In the genomic region with DNA sequence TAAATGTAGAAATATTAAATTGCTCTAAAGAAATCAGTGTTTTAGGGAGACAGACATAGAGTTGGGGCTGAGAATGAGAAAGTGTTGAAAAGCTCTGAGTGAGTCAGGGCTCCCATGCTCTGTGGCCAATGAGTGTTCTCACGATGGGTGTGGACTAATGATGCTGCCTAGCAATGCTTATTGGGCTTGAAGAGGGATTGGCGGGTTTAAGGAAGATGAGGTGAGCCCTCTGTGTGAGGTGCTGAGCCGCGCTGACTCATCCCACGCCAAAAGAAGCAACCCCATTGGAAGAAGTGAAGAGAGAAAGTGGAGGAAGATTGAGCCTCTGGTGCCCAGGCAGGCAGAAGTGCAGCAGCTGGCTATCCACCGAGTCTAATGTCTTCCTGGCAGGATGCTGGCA, we compare ENCODE assay signal across 27 cellular contexts.
DNase-seq lines count a peak whose midpoint lies in the region; ATAC-seq and TF ChIP-seq lines count a peak whose summit lies in the region.
"Had no signal": no experiment of that assay in that cellular context is flagged by ENCODE, and none has a peak within 500 bp of the region (broad histone marks: within the 10 kb centered on the region; RNA-seq: fewer than 3 reads in every experiment).

No MANE protein-coding gene starts in this region.

- H3K27me3 Mint-ChIP-seq in GM23338 (ENCODE audit: insufficient read depth, low read depth, poor library complexity): no peaks in the 10 kb centered on the region
- peaks cover 10% of the 10 kb centered on the region for H3K27me3 Mint-ChIP-seq in osteocyte (ENCODE audit: unreplicated experiment)

- no peaks in the 10 kb centered on the region for H4K20me1 ChIP-seq in GM23338 (replicated peaks; ENCODE audit: insufficient read depth)

- intact Hi-C loops in heart right ventricle (cut with DNase I): no loop called here

- no peaks in the 10 kb centered on the region for H3K9me2 ChIP-seq in GM23338 (ENCODE audit: insufficient read depth)

- H3K4me3 ChIP-seq in GM23338 (no peak overlapping the region), epithelial cell of esophagus (ENCODE audit: low read length) (no peak overlapping the region), skeletal muscle satellite cell (ENCODE audit: low read length) (no peak overlapping the region), heart right ventricle (no peak overlapping the region)
- H3K4me3 ChIP-seq: ascending aorta, ovary, smooth muscle cell, transverse colon had no signal

- H3K27ac Mint-ChIP-seq in GM23338 (no peak overlapping the region), osteocyte (ENCODE audit: unreplicated experiment) (no peak overlapping the region)
- H3K27ac Mint-ChIP-seq: activated CD8-positive, alpha-beta T cell treated with anti-CD3 and anti-CD28 coated beads for 36 hours; activated naive CD8-positive, alpha-beta T cell treated with anti-CD3 and anti-CD28 coated beads for 36 hours; nephron; T-cell had no signal

- WGBS in heart right ventricle, 2 donors: 91 to 94% methylated on average over 6 of the region's 6 CpGs

- H3K9me3 ChIP-seq in skeletal muscle satellite cell (replicated peaks; ENCODE audit: low read length) (no peaks in the 10 kb centered on the region), heart right ventricle (no peaks in the 10 kb centered on the region)
- H3K9me3 ChIP-seq: ascending aorta, ovary, transverse colon had no signal

- H3K4me1 Mint-ChIP-seq in GM23338: no peaks in the 10 kb centered on the region
- H3K4me1 Mint-ChIP-seq in osteocyte (ENCODE audit: unreplicated experiment): no peaks in the 10 kb centered on the region
- H3K4me1 Mint-ChIP-seq: nephron, T-cell had no signal

- H3K27me3 ChIP-seq in GM23338 (ENCODE audit: insufficient read depth) (no peaks in the 10 kb centered on the region), skeletal muscle satellite cell (ENCODE audit: control insufficient read depth, insufficient read depth, low read length) (no peaks in the 10 kb centered on the region), heart right ventricle (no peaks in the 10 kb centered on the region)
- H3K27me3 ChIP-seq: ascending aorta, ovary, transverse colon had no signal

- H3K9me3 Mint-ChIP-seq in GM23338 (no peaks in the 10 kb centered on the region), osteocyte (ENCODE audit: unreplicated experiment) (no peaks in the 10 kb centered on the region)
- H3K9me3 Mint-ChIP-seq: activated CD8-positive, alpha-beta T cell treated with anti-CD3 and anti-CD28 coated beads for 36 hours; activated naive CD8-positive, alpha-beta T cell treated with anti-CD3 and anti-CD28 coated beads for 36 hours; nephron had no signal

- H3K27ac ChIP-seq in GM23338 (ENCODE audit: low read depth): no peak overlapping the region
- no peak overlapping the region for H3K27ac ChIP-seq in heart right ventricle
- H3K27ac ChIP-seq: ascending aorta, ovary, transverse colon had no signal

- DNase-seq in GM23338 (ENCODE audit: low spot score) (no peak), NCI-H2227 treated with DMSO at 0.1 percent for 48 hours (lab: John Stamatoyannopoulos, UW) (peak; percentile 62), epithelial cell of esophagus (ENCODE audit: low read depth) (peak; percentile 9), heart right ventricle (no peak), Ammon's horn (ENCODE audit: low spot score) (no peak), osteocyte (ENCODE audit: extremely low spot score, unreplicated experiment) (no peak)
- DNase-seq: activated CD8-positive, alpha-beta T cell treated with anti-CD3 and anti-CD28 coated beads for 36 hours; activated naive CD8-positive, alpha-beta T cell treated with anti-CD3 and anti-CD28 coated beads for 36 hours; Calu3; caudate nucleus; dermis blood vessel endothelial cell; DMS79 treated with DMSO at 0.1 percent for 48 hours; islet precursor cell; left ventricle myocardium superior; NCI-H1105; NCI-H187 treated with DMSO at 0.1 percent for 48 hours; NCI-H526 treated with DMSO at 0.1 percent for 48 hours; ovary; retina; RPMI8226; stimulated activated CD4-positive, alpha-beta T cell treated with anti-CD3 and anti-CD28 coated beads, Interleukin-1b, Interleukin-23, amount 100 ng/mL, for 48 hours; T-cell; transverse colon had no signal

- ATAC-seq in GM23338 (no peak), heart right ventricle (no peak)
- ATAC-seq: activated CD8-positive, alpha-beta T cell treated with anti-CD3 and anti-CD28 coated beads for 36 hours; left ventricle myocardium superior; T-cell had no signal

- no peak overlapping the region for H3K9ac ChIP-seq in skeletal muscle satellite cell (ENCODE audit: low read depth, low read length)

- no peak overlapping the region for H3K4me2 ChIP-seq in GM23338
- peak overlapping the region; percentile 27 for H3K4me2 ChIP-seq in skeletal muscle satellite cell (ENCODE audit: low read length)

- no peak for TF ChIP-seq CTCF in GM23338 (conservative IDR thresholded peaks at IDR 0.05; ENCODE audit: low read depth in 2 of 2)
- no peak for TF ChIP-seq CTCF in epithelial cell of esophagus (IDR thresholded peaks at IDR 0.05; ENCODE audit: insufficient read depth, low read depth, low read length, missing control alignments)
- TF ChIP-seq CTCF in heart right ventricle (IDR thresholded peaks at IDR 0.05): no peak
- no peak for TF ChIP-seq CTCF in osteocyte (IDR thresholded peaks at IDR 0.05)

- H3F3A ChIP-seq in GM23338 (replicated peaks; ENCODE audit: low read depth): no peaks in the 10 kb centered on the region

- H3K36me3 Mint-ChIP-seq in GM23338 (ENCODE audit: low read depth): no peaks in the 10 kb centered on the region
- no peaks in the 10 kb centered on the region for H3K36me3 Mint-ChIP-seq in osteocyte (ENCODE audit: unreplicated experiment)
- H3K36me3 Mint-ChIP-seq: activated naive CD8-positive, alpha-beta T cell treated with anti-CD3 and anti-CD28 coated beads for 36 hours; T-cell had no signal

- H3K4me3 Mint-ChIP-seq in GM23338 (no peak overlapping the region), osteocyte (ENCODE audit: unreplicated experiment) (no peak overlapping the region)
- H3K4me3 Mint-ChIP-seq: activated CD8-positive, alpha-beta T cell treated with anti-CD3 and anti-CD28 coated beads for 36 hours; activated naive CD8-positive, alpha-beta T cell treated with anti-CD3 and anti-CD28 coated beads for 36 hours; nephron; T-cell had no signal

- no peaks in the 10 kb centered on the region for H3K79me2 ChIP-seq in GM23338 (replicated peaks; ENCODE audit: insufficient read depth)

- H3K4me1 ChIP-seq in GM23338 (ENCODE audit: insufficient read depth): no peaks in the 10 kb centered on the region
- no peaks in the 10 kb centered on the region for H3K4me1 ChIP-seq in skeletal muscle satellite cell (ENCODE audit: control insufficient read depth, insufficient read depth, low read length)
- H3K4me1 ChIP-seq in heart right ventricle: peaks cover 0 to 4% (median 0%) of the 10 kb centered on the region in 9 donors
- H3K4me1 ChIP-seq: ascending aorta, transverse colon had no signal

- H3K36me3 ChIP-seq in GM23338 (ENCODE audit: insufficient read depth) (no peaks in the 10 kb centered on the region), skeletal muscle satellite cell (ENCODE audit: insufficient read depth, low read length) (no peaks in the 10 kb centered on the region), heart right ventricle (no peaks in the 10 kb centered on the region)
- H3K36me3 ChIP-seq: ascending aorta, ovary, transverse colon had no signal

- peak overlapping the region; percentile 64; the same call in 1 of the 2 replicates for H2AFZ ChIP-seq in GM23338

TF ChIP-seq in GM23338, 12 proteins besides CTCF, POLR2A, EP300 and RAD21 (continues in another document):
- TF ChIP-seq, protein P1, sequence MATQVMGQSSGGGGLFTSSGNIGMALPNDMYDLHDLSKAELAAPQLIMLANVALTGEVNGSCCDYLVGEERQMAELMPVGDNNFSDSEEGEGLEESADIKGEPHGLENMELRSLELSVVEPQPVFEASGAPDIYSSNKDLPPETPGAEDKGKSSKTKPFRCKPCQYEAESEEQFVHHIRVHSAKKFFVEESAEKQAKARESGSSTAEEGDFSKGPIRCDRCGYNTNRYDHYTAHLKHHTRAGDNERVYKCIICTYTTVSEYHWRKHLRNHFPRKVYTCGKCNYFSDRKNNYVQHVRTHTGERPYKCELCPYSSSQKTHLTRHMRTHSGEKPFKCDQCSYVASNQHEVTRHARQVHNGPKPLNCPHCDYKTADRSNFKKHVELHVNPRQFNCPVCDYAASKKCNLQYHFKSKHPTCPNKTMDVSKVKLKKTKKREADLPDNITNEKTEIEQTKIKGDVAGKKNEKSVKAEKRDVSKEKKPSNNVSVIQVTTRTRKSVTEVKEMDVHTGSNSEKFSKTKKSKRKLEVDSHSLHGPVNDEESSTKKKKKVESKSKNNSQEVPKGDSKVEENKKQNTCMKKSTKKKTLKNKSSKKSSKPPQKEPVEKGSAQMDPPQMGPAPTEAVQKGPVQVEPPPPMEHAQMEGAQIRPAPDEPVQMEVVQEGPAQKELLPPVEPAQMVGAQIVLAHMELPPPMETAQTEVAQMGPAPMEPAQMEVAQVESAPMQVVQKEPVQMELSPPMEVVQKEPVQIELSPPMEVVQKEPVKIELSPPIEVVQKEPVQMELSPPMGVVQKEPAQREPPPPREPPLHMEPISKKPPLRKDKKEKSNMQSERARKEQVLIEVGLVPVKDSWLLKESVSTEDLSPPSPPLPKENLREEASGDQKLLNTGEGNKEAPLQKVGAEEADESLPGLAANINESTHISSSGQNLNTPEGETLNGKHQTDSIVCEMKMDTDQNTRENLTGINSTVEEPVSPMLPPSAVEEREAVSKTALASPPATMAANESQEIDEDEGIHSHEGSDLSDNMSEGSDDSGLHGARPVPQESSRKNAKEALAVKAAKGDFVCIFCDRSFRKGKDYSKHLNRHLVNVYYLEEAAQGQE (IDR thresholded peaks at IDR 0.05; ENCODE audit: unreplicated experiment): no peak
- TF ChIP-seq JUNB (IDR thresholded peaks at IDR 0.05; ENCODE audit: unreplicated experiment): no peak

Comparison
In these comparisons a context has a peak if more than half of its experiments do, and no peak if none do; other contexts are left out.
1. DNase-seq: peak in NCI-H2227 treated with DMSO at 0.1 percent for 48 hours (single experiment) and epithelial cell of esophagus (single experiment); none in GM23338 (single experiment), heart right ventricle (0 of 2), Ammon's horn (single experiment) and osteocyte (single experiment).